1 cellular context compared by ENCODE assay signal in the genomic region with DNA sequence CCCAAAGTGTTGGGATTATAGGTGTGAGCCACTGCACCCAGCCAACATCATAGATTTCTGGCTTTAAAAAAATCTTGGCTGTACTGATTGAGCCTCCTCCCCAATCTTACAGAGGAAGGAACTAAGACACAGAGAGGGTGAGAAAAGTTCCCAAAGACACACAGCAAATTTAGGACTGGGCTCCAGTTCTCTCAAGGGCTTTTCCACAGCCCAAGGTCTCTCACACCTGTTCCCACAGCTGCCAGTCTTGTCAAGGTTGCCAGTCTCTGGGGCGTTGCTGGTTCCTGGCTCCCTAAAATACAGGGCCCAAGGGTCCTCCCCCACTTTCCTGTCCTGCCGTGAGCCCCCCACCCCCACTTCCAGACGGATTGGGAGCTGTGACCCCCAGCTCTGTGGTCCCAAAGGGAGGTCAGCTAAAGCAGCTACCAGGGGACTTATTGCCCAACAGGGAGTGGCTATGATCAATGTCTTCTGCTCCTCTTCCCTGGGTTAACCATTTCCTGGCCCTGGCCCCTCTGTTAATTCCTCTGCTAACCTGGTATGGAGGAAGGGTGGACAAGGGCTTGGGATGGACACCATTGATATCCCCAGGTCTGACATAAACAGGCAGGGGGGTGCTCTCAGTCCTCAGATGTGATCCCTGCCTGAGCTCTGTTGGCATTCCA.
TF ChIP-seq lines count a peak whose summit lies in the region.

No MANE protein-coding gene starts in this region.

TF ChIP-seq in HepG2, 621 proteins besides CTCF, POLR2A, EP300 and RAD21:
- TF ChIP-seq, protein P1, sequence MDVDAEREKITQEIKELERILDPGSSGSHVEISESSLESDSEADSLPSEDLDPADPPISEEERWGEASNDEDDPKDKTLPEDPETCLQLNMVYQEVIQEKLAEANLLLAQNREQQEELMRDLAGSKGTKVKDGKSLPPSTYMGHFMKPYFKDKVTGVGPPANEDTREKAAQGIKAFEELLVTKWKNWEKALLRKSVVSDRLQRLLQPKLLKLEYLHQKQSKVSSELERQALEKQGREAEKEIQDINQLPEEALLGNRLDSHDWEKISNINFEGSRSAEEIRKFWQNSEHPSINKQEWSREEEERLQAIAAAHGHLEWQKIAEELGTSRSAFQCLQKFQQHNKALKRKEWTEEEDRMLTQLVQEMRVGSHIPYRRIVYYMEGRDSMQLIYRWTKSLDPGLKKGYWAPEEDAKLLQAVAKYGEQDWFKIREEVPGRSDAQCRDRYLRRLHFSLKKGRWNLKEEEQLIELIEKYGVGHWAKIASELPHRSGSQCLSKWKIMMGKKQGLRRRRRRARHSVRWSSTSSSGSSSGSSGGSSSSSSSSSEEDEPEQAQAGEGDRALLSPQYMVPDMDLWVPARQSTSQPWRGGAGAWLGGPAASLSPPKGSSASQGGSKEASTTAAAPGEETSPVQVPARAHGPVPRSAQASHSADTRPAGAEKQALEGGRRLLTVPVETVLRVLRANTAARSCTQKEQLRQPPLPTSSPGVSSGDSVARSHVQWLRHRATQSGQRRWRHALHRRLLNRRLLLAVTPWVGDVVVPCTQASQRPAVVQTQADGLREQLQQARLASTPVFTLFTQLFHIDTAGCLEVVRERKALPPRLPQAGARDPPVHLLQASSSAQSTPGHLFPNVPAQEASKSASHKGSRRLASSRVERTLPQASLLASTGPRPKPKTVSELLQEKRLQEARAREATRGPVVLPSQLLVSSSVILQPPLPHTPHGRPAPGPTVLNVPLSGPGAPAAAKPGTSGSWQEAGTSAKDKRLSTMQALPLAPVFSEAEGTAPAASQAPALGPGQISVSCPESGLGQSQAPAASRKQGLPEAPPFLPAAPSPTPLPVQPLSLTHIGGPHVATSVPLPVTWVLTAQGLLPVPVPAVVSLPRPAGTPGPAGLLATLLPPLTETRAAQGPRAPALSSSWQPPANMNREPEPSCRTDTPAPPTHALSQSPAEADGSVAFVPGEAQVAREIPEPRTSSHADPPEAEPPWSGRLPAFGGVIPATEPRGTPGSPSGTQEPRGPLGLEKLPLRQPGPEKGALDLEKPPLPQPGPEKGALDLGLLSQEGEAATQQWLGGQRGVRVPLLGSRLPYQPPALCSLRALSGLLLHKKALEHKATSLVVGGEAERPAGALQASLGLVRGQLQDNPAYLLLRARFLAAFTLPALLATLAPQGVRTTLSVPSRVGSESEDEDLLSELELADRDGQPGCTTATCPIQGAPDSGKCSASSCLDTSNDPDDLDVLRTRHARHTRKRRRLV (CRISPR knock-in tag; IDR thresholded peaks at IDR 0.05) = no peak
- no peak for TF ChIP-seq NFYC (CRISPR knock-in tag; IDR thresholded peaks at IDR 0.05)
- peak; percentile 66; the same call in 1 of the 2 replicates for TF ChIP-seq CEBPB (IDR thresholded peaks at IDR 0.05; ENCODE audit: borderline replicate concordance, low read depth, low read length)
- peak; percentile 94 for TF ChIP-seq ZNF652 (CRISPR knock-in tag; IDR thresholded peaks at IDR 0.05; ENCODE audit: borderline replicate concordance, low read depth)
- TF ChIP-seq ZNF768 (CRISPR knock-in tag; IDR thresholded peaks at IDR 0.05) = peak; percentile 91
- peak; percentile 64 for TF ChIP-seq CEBPG (CRISPR knock-in tag; IDR thresholded peaks at IDR 0.05)
- no peak for TF ChIP-seq ZNF451 (CRISPR knock-in tag; IDR thresholded peaks at IDR 0.05)
- TF ChIP-seq TP53 (CRISPR knock-in tag; conservative IDR thresholded peaks at IDR 0.05) = no peak
- TF ChIP-seq, protein P2, sequence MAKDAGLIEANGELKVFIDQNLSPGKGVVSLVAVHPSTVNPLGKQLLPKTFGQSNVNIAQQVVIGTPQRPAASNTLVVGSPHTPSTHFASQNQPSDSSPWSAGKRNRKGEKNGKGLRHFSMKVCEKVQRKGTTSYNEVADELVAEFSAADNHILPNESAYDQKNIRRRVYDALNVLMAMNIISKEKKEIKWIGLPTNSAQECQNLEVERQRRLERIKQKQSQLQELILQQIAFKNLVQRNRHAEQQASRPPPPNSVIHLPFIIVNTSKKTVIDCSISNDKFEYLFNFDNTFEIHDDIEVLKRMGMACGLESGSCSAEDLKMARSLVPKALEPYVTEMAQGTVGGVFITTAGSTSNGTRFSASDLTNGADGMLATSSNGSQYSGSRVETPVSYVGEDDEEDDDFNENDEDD (CRISPR knock-in tag; IDR thresholded peaks at IDR 0.05; ENCODE audit: borderline replicate concordance) = no peak
- no peak for TF ChIP-seq SNRNP70 (IDR thresholded peaks at IDR 0.05; ENCODE audit: low read depth, low read length)
